Comparison of ENCODE assay signal across 22 cellular contexts in the genomic region with DNA sequence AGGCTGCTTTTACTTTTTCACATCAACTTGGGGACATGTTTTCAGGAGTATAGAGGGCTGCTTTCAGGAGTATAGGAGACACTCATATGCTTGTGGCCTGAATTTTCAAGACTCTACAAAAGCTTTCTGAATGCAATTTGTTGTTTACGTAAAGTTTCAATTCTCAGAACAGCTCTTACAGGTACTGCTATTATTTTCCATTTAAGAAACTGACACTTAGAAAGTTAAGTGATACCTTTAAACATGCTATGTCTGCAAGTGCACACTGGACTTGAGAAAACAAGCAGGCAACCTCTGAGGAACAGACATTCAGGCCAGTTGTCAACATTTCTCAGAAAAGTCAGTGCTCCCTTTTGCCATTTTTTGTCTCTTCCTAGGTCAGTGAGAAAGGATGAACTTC.
DNase-seq lines count a peak whose midpoint lies in the region; ATAC-seq and TF ChIP-seq lines count a peak whose summit lies in the region.
"Had no signal": no experiment of that assay in that cellular context is flagged by ENCODE, and none has a peak within 500 bp of the region (broad histone marks: within the 10 kb centered on the region; RNA-seq: fewer than 3 reads in every experiment).

No MANE protein-coding gene starts in this region.

- TF ChIP-seq POLR2A in erythroblast (IDR thresholded peaks at IDR 0.05; ENCODE audit: low read length): no peak

- POLR2A ChIA-PET in activated CD4-positive, alpha-beta memory T cell treated with anti-CD3 and anti-CD28 coated beads for 36 hours (lab: Charles Lee): no interaction called here

- no peaks in the 10 kb centered on the region for H3K36me3 Mint-ChIP-seq in nephron (ENCODE audit: low read depth)
- no peaks in the 10 kb centered on the region for H3K36me3 Mint-ChIP-seq in activated CD4-positive, alpha-beta memory T cell treated with anti-CD3 and anti-CD28 coated beads for 36 hours

- peaks cover 50% of the 10 kb centered on the region for H3K4me1 Mint-ChIP-seq in nephron
- no peaks in the 10 kb centered on the region for H3K4me1 Mint-ChIP-seq in activated CD4-positive, alpha-beta memory T cell treated with anti-CD3 and anti-CD28 coated beads for 36 hours (ENCODE audit: low read depth)

- no peak for DNase-seq in erythroblast (lab: John Stamatoyannopoulos, UW)
- DNase-seq in NOMO-1 treated with dmso at 0.1 percent for 144 hours (lab: John Stamatoyannopoulos, UW; ENCODE audit: unreplicated experiment): no peak
- DNase-seq in activated CD4-positive, alpha-beta memory T cell treated with anti-CD3 and anti-CD28 coated beads for 36 hours: no peak
- DNase-seq: AML-193; CD4-positive, alpha-beta T cell; H9; NCI-H1092; NCI-H1417 treated with DMSO at 0.1 percent for 48 hours; NCI-H1694 treated with DMSO at 0.1 percent for 48 hours; NCI-H2081; NCI-H2227 treated with DMSO at 0.1 percent for 48 hours; NCI-H526 treated with DMSO at 0.1 percent for 48 hours; SHP77 treated with DMSO at 0.1 percent for 48 hours; SW 1271 had no signal

- no peak overlapping the region for H3K4me3 Mint-ChIP-seq in nephron
- H3K4me3 Mint-ChIP-seq in activated CD4-positive, alpha-beta memory T cell treated with anti-CD3 and anti-CD28 coated beads for 36 hours: no peak overlapping the region
- H3K4me3 Mint-ChIP-seq: CD4-positive, alpha-beta T cell; GM23338; H9; T-helper 1 cell treated with Interleukin-12 subunit alpha and Interleukin-12 subunit beta and Interleukin-4 antibody, amounts not matched to agents 30 μg/mL and 1 μg/mL, for 36 hours had no signal

- TF ChIP-seq CTCF in nephron (IDR thresholded peaks at IDR 0.05; ENCODE audit: unreplicated experiment in 3 of 3): no peak

- no peaks in the 10 kb centered on the region for H3K9me3 Mint-ChIP-seq in nephron
- no peaks in the 10 kb centered on the region for H3K9me3 Mint-ChIP-seq in activated CD4-positive, alpha-beta memory T cell treated with anti-CD3 and anti-CD28 coated beads for 36 hours
- H3K9me3 Mint-ChIP-seq: GM23338; H9; T-helper 1 cell treated with Interleukin-12 subunit alpha and Interleukin-12 subunit beta and Interleukin-4 antibody, amounts not matched to agents 30 μg/mL and 1 μg/mL, for 36 hours had no signal

- CTCF ChIA-PET in activated CD4-positive, alpha-beta memory T cell treated with anti-CD3 and anti-CD28 coated beads for 36 hours (lab: Charles Lee): interaction anchor here (0.6 kb wide), 1 partner anchor 20 kb away, joined by 3 read pairs; no protein-coding TSS in a partner anchor

- no peaks in the 10 kb centered on the region for H3K27me3 Mint-ChIP-seq in nephron (ENCODE audit: low read depth)
- H3K27me3 Mint-ChIP-seq in activated CD4-positive, alpha-beta memory T cell treated with anti-CD3 and anti-CD28 coated beads for 36 hours: no peaks in the 10 kb centered on the region
- H3K27me3 Mint-ChIP-seq: CD4-positive, alpha-beta T cell had no signal

- intact Hi-C loops in activated CD4-positive, alpha-beta memory T cell treated with anti-CD3 and anti-CD28 coated beads for 36 hours (cut with micrococcal nuclease): no loop called here

- peak overlapping the region; percentile 81 to 91 (median 85) for H3K27ac Mint-ChIP-seq in nephron
- H3K27ac Mint-ChIP-seq in activated CD4-positive, alpha-beta memory T cell treated with anti-CD3 and anti-CD28 coated beads for 36 hours: no peak overlapping the region
- H3K27ac Mint-ChIP-seq: CD4-positive, alpha-beta T cell; GM23338; H9; T-helper 1 cell treated with Interleukin-12 subunit alpha and Interleukin-12 subunit beta and Interleukin-4 antibody, amounts not matched to agents 30 μg/mL and 1 μg/mL, for 36 hours had no signal

- ATAC-seq in GM18867 (IDR thresholded peaks at IDR 0.05; ENCODE audit: unreplicated experiment): peak; percentile 63
- ATAC-seq in HG02885 (IDR thresholded peaks at IDR 0.05; ENCODE audit: poor library complexity, unreplicated experiment): peak; percentile 74
- peak; percentile 54 for ATAC-seq in HG03565 (IDR thresholded peaks at IDR 0.05; ENCODE audit: unreplicated experiment)
- ATAC-seq: A549, GM23338, Panc1 had no signal
